Comparison of ENCODE assay signal across 8 cellular contexts in genomic region chr10:72334832-72335393, GRCh38. TPM values are rescaled to one million over a fixed set of nuclear protein-coding genes. Genes with fewer than 3 reads are reported as not detected.
DNase-seq lines count a peak whose midpoint lies in the region; ATAC-seq, FAIRE-seq and TF ChIP-seq lines count a peak whose summit lies in the region.

No MANE protein-coding gene starts in this region.

- ATAC-seq in HG02885 (IDR thresholded peaks at IDR 0.05; ENCODE audit: poor library complexity, unreplicated experiment) (peak; percentile 69), aorta (ENCODE audit: low FRiP score) (peak; percentile 70)

- intact Hi-C loops in head of caudate nucleus (cut with DNase I), result loop anchor here (10.0 kb wide), 3 partner anchors 200 to 370 kb away; partner anchors contain the start of gene CHST3
- intact Hi-C loops in posterior cingulate gyrus (cut with DNase I), result loop anchor here (5.0 to 10.0 kb wide), 3 partner anchors 78 to 370 kb away; partner anchors contain the start of gene CHST3
- intact Hi-C loops in aorta (cut with DNase I), result loop anchor here (5.0 to 10.0 kb wide), 7 partner anchors 63 to 1020 kb away; partner anchors contain the start of genes ANAPC16 (in 2 of the 2), ASCC1 (in 2 of the 2), DDIT4 (in 1 of the 2) and SLC29A3 (in 1 of the 2)

- H3K4me3 ChIP-seq in Peyer's patch (peak overlapping the region in 3 of 4 donors; percentile 10 to 30 (median 20)), aorta (ENCODE audit: low read length in 2 of 2) (no peak overlapping the region)

- 55 to 57% methylated on average over 12 to 15 of the region's 15 CpGs for WGBS in aorta, 2 donors

- TF ChIP-seq POLR2A in Peyer's patch (IDR thresholded peaks at IDR 0.05), result no peak

- H3K27ac ChIP-seq in Peyer's patch, result peak overlapping the region; percentile 89 to 94 (median 91)
- H3K27ac ChIP-seq in aorta (ENCODE audit: low read depth in 1 of 2, low read length in 2 of 2), result no peak overlapping the region

- H3K36me3 ChIP-seq in Peyer's patch (peaks cover 0 to 64% (median 0%) of the 10 kb centered on the region in 3 donors), aorta (ENCODE audit: control insufficient read depth in 1 of 2, insufficient read depth in 2 of 2, low read length in 1 of 2) (peaks cover 0 to 2% of the 10 kb centered on the region in 2 donors)

- FAIRE-seq in GM18507 (lab: Jason Lieb, UNC), result peak; percentile 98

- peak; percentile 73 for DNase-seq in GM18507 (ENCODE audit: extremely low spot score, insufficient read length, low read depth)
- DNase-seq in Peyer's patch, result peak; percentile 71 to 97 (median 97)
- peak; percentile 80 for DNase-seq in activated effector memory CD4-positive, alpha-beta T cell treated with Interleukin-2 at 50 U/mL for 16 hours
- peak in 35 of 42 donors; percentile 35 to 82 (median 63) for DNase-seq in head of caudate nucleus
- peak in 9 of 10 donors; percentile 42 to 94 (median 66) for DNase-seq in posterior cingulate gyrus
- peak; percentile 91 to 93 for DNase-seq in aorta
- no peak for DNase-seq in LoVo (ENCODE audit: low spot score)

- H3K27me3 ChIP-seq in Peyer's patch (no peaks in the 10 kb centered on the region), aorta (ENCODE audit: control insufficient read depth in 1 of 2, insufficient read depth in 2 of 2, low read length in 1 of 2) (no peaks in the 10 kb centered on the region)

- H3K4me1 ChIP-seq in Peyer's patch, result peaks cover 9 to 64% (median 51%) of the 10 kb centered on the region in 4 donors
- no peaks in the 10 kb centered on the region for H3K4me1 ChIP-seq in aorta (ENCODE audit: control insufficient read depth in 1 of 2, insufficient read depth in 2 of 2, low read length in 2 of 2)

- H3K9me3 ChIP-seq in Peyer's patch (no peaks in the 10 kb centered on the region), aorta (ENCODE audit: control insufficient read depth, low read length) (no peaks in the 10 kb centered on the region)

- TF ChIP-seq CTCF in Peyer's patch (IDR thresholded peaks at IDR 0.05), result peak in 2 of 6 experiments; percentile 18 to 33

RNA-seq across cellular contexts. Expression of gene DNAJB12, which starts 19.8 kb away (rescaled TPM):
- total RNA-seq in Peyer's patch (10 to 100 TPM; 33.0 to 54.1 (median 47.2) TPM), aorta (10 to 100 TPM; 33.1 to 34.7 TPM)
- 10 to 100 TPM; 12.0 to 30.3 TPM for polyA plus RNA-seq in aorta

Comparison
In these comparisons a context has a peak if more than half of its experiments do, and no peak if none do; other contexts are left out.
1. H3K27ac ChIP-seq: peak in Peyer's patch (4 of 4); none in aorta (0 of 2).
2. H3K4me3 ChIP-seq: peak in Peyer's patch (3 of 4); none in aorta (0 of 2).